ENCODE assay signal across 9 cellular contexts in the genomic region with DNA sequence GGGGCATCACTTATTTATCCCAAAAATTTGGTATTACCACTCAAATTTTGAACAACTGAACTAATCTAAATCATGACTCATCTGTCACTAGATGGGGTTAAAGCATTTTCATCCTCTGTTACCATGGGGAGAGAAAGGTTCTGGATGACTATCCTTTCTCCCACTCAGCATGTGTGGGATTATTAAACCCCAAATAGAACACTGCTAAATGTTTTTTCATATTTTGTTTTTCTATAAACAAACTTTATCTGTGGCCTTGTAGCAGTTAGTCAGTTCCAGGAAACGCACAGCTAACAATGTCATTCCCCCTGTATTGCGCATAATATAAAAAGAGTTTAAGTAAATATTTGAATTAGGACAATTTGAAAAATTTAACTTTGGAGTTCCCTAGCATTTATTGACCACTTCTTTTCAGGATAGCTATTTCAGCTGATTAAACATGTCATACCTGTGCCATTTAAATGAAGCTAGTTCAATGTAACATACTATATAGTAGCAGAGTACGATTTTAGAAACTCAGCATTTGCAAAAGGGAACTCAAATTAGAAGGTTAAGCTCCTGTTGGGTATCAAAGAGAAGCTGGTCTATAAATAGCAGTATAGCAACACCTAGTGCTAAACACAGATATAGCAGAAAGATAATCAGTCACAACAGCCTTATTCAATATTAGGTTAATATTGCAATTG. TPM values are rescaled to one million over a fixed set of nuclear protein-coding genes. Genes with fewer than 3 reads are reported as not detected.
DNase-seq lines count a peak whose midpoint lies in the region; ATAC-seq, FAIRE-seq and TF ChIP-seq lines count a peak whose summit lies in the region.
"Had no signal": no experiment of that assay in that cellular context is flagged by ENCODE, and none has a peak within 500 bp of the region (broad histone marks: within the 10 kb centered on the region; RNA-seq: fewer than 3 reads in every experiment).

No MANE protein-coding gene starts in this region.

- no peaks in the 10 kb centered on the region for H3K79me1 ChIP-seq in H9 (ENCODE audit: insufficient read depth, low read depth, low read length, poor library complexity, severe bottlenecking)

- H2BK20ac ChIP-seq in H9 (ENCODE audit: low read depth, low read length, poor library complexity, severe bottlenecking) = no peak overlapping the region

- TF ChIP-seq POLR2A in GM12891 (IDR thresholded peaks at IDR 0.05; ENCODE audit: low read depth, low read length) = no peak

- no peaks in the 10 kb centered on the region for H3K79me2 ChIP-seq in H9 (ENCODE audit: insufficient read depth, low read length)

- H3K27me3 Mint-ChIP-seq in H9 (ENCODE audit: low read depth) = no peaks in the 10 kb centered on the region
- H3K27me3 Mint-ChIP-seq in CD8-positive, alpha-beta memory T cell = peaks cover 0 to 22% of the 10 kb centered on the region in 2 donors

- no peak overlapping the region for H2AK5ac ChIP-seq in H9 (ENCODE audit: insufficient read length, low read length)

- no peak overlapping the region for H2BK12ac ChIP-seq in H9 (ENCODE audit: insufficient read length, low read depth, low read length)

- no peaks in the 10 kb centered on the region for H3K36me3 ChIP-seq in CD8-positive, alpha-beta memory T cell (ENCODE audit: insufficient read depth, low read length)
- H3K36me3 ChIP-seq: SJCRH30 had no signal

- H3K4me1 ChIP-seq in H9 (ENCODE audit: insufficient read depth, low read length) = 0 out of 2 replicates have a peak, but pooled peaks cover 4% of the 10 kb centered on the region
- H3K4me1 ChIP-seq in CD8-positive, alpha-beta memory T cell (ENCODE audit: insufficient read depth, low read length) = no peaks in the 10 kb centered on the region

- H3K18ac ChIP-seq in H9 (ENCODE audit: insufficient read length, low read depth, low read length) = no peak overlapping the region

- no peak overlapping the region for H2BK15ac ChIP-seq in H9 (ENCODE audit: low read depth, low read length)

- H4K5ac ChIP-seq in H9 (ENCODE audit: insufficient read length, low read depth, low read length) = no peak overlapping the region

- H3T11ph ChIP-seq in H9 (ENCODE audit: low read length) = no peak overlapping the region

- no peak overlapping the region for H3K4ac ChIP-seq in H9 (ENCODE audit: low read depth, low read length)

- H3K14ac ChIP-seq in H9 (ENCODE audit: insufficient read depth, low read length) = no peak overlapping the region

- ATAC-seq in activated CD4-positive, CD25-positive, alpha-beta regulatory T cell treated with anti-CD3 and anti-CD28 coated beads, Interleukin-2, amount 50 U/mL, for 24 hours = no peak

- H3K27me3 ChIP-seq in H9 (ENCODE audit: insufficient read depth, low read length) = no peaks in the 10 kb centered on the region
- no peaks in the 10 kb centered on the region for H3K27me3 ChIP-seq in CD8-positive, alpha-beta memory T cell (ENCODE audit: insufficient read depth, low read length, poor library complexity, severe bottlenecking)
- H3K27me3 ChIP-seq: SJCRH30 had no signal

- no peak overlapping the region for H3K23ac ChIP-seq in H9 (ENCODE audit: insufficient read length, low read depth, low read length)

- no peak overlapping the region for H4K91ac ChIP-seq in H9 (ENCODE audit: insufficient read length, low read depth, low read length)

- H3K36me3 Mint-ChIP-seq in H9 (ENCODE audit: insufficient read depth in 1 of 3, low read depth in 3 of 3) = no peaks in the 10 kb centered on the region
- H3K36me3 Mint-ChIP-seq in CD8-positive, alpha-beta memory T cell = no peaks in the 10 kb centered on the region

- no peaks in the 10 kb centered on the region for H3K9me3 Mint-ChIP-seq in H9
- no peaks in the 10 kb centered on the region for H3K9me3 Mint-ChIP-seq in CD8-positive, alpha-beta memory T cell

- no peak overlapping the region for H3K9ac ChIP-seq in H9 (ENCODE audit: extremely low read depth, insufficient read length, low read length)

- WGBS in H9 (ENCODE audit: extremely low coverage, insufficient read length, low lambda C conversion rate) = no CpG with 5 or more reads among the region's 3 CpGs

- CTCF ChIA-PET in CD8-positive, alpha-beta memory T cell (lab: Charles Lee) = interaction anchor here (0.7 kb wide), 1 partner anchor 62 kb away, joined by 3 read pairs; no protein-coding TSS in a partner anchor

- H3K4me1 Mint-ChIP-seq in H9 = peaks cover 14 to 15% of the 10 kb centered on the region in 2 experiments
- H3K4me1 Mint-ChIP-seq in CD8-positive, alpha-beta memory T cell = peaks cover 0 to 2% (median 1%) of the 10 kb centered on the region in 3 donors

- no peak overlapping the region for H4K8ac ChIP-seq in H9 (replicated peaks; ENCODE audit: insufficient read length, low read depth, low read length)

- no peak overlapping the region for H3K4me2 ChIP-seq in H9 (ENCODE audit: insufficient read depth, insufficient read length, low read length)

- H3K27ac ChIP-seq in H9 (ENCODE audit: insufficient read length, low read depth, low read length) = no peak overlapping the region
- no peak overlapping the region for H3K27ac ChIP-seq in CD8-positive, alpha-beta memory T cell (ENCODE audit: low read depth, low read length)
- H3K27ac ChIP-seq: SJCRH30 had no signal

- TF ChIP-seq CTCF in H9 (conservative IDR thresholded peaks at IDR 0.05) = peak; percentile 53
- peak; percentile 56 for TF ChIP-seq CTCF in epithelial cell of esophagus (IDR thresholded peaks at IDR 0.05; ENCODE audit: insufficient read depth, low read depth, low read length, missing control alignments)

- H2BK120ac ChIP-seq in H9 (ENCODE audit: low read depth, low read length, poor library complexity, severe bottlenecking) = no peak overlapping the region

- no peak overlapping the region for H3K4me3 ChIP-seq in epithelial cell of esophagus (ENCODE audit: low read length)
- H3K4me3 ChIP-seq in CD8-positive, alpha-beta memory T cell (ENCODE audit: low read length) = no peak overlapping the region
- H3K4me3 ChIP-seq: SJCRH30 had no signal

- H3K27ac Mint-ChIP-seq in H9 = no peak overlapping the region
- no peak overlapping the region for H3K27ac Mint-ChIP-seq in CD8-positive, alpha-beta memory T cell

- H3K4me3 Mint-ChIP-seq in H9 = no peak overlapping the region
- H3K4me3 Mint-ChIP-seq in CD8-positive, alpha-beta memory T cell = no peak overlapping the region

- H3K23me2 ChIP-seq in H9 (ENCODE audit: insufficient read length, low read depth, low read length, poor library complexity, severe bottlenecking) = no peaks in the 10 kb centered on the region

- no peak overlapping the region for H2BK5ac ChIP-seq in H9 (ENCODE audit: insufficient read length, low read length)

- no peak overlapping the region for H2AFZ ChIP-seq in H9 (ENCODE audit: low read length)

- no peaks in the 10 kb centered on the region for H4K20me1 ChIP-seq in H9 (ENCODE audit: control insufficient read depth, insufficient read depth, insufficient read length)

- POLR2A ChIA-PET in CD8-positive, alpha-beta memory T cell (lab: Charles Lee) = no interaction called here

- H3K9me3 ChIP-seq in H9 (ENCODE audit: control insufficient read depth, low read depth, low read length) = no peaks in the 10 kb centered on the region
- H3K9me3 ChIP-seq in CD8-positive, alpha-beta memory T cell (ENCODE audit: low read length) = no peaks in the 10 kb centered on the region
- H3K9me3 ChIP-seq: SJCRH30 had no signal

- FAIRE-seq in GM12891 (lab: Jason Lieb, UNC) = no peak

- H3K56ac ChIP-seq in H9 (ENCODE audit: insufficient read length, low read depth, low read length) = no peak overlapping the region

- DNase-seq in DMS53 treated with DMSO at 0.1 percent for 48 hours (lab: John Stamatoyannopoulos, UW; ENCODE audit: unreplicated experiment) (peak; percentile 26), H9 (no peak), NCI-H748 treated with DMSO at 0.1 percent for 48 hours (lab: John Stamatoyannopoulos, UW) (peak; percentile 10), epithelial cell of esophagus (ENCODE audit: low read depth) (peak; percentile 51), renal cortical epithelial cell (ENCODE audit: low read depth) (peak; percentile 56), GM12891 (ENCODE audit: insufficient read length, low spot score) (no peak)
- no peak for DNase-seq in CD8-positive, alpha-beta memory T cell

TF ChIP-seq in GM12891, 5 proteins besides CTCF, POLR2A, EP300 and RAD21:
- TF ChIP-seq PAX5 (IDR thresholded peaks at IDR 0.05; ENCODE audit: insufficient read depth, low read length, severe bottlenecking) = no peak
- no peak for TF ChIP-seq POLR2AphosphoS5 (IDR thresholded peaks at IDR 0.05; ENCODE audit: low read depth, low read length)
- TF ChIP-seq TAF1 (IDR thresholded peaks at IDR 0.05; ENCODE audit: low read depth, low read length) = no peak
- no peak for TF ChIP-seq SPI1 (IDR thresholded peaks at IDR 0.05; ENCODE audit: low read depth, low read length)
- TF ChIP-seq POU2F2 (IDR thresholded peaks at IDR 0.05; ENCODE audit: low read depth, low read length) = no peak

RNA-seq across cellular contexts. Expression of a gene that starts 9.2 kb away (rescaled TPM):
- total RNA-seq in H9 (2021) (not detected in 2 replicates), renal cortical epithelial cell (not detected in 2 replicates)
- not detected for total RNA-seq in CD8-positive, alpha-beta memory T cell
- polyA plus RNA-seq in CD8-positive, alpha-beta memory T cell = not detected
- polyA plus RNA-seq in GM12891 (2012; ENCODE audit: low read depth, missing spikeins) = not detected
- total RNA-seq: SJCRH30 had no signal

RNA-seq across cellular contexts. Expression of a gene that starts 23.6 kb away (rescaled TPM):
- total RNA-seq in H9 (2021) (1.5 and 1.8 TPM in 2 replicates), renal cortical epithelial cell (5.9 and 20.4 TPM in 2 replicates)
- 1 to 10 TPM in 1 of 2 experiments, under 1 TPM in 1; 0.59 to 1.3 TPM for total RNA-seq in CD8-positive, alpha-beta memory T cell
- polyA plus RNA-seq in CD8-positive, alpha-beta memory T cell = 14.5 TPM
- 1.5 TPM for polyA plus RNA-seq in GM12891 (2012; ENCODE audit: low read depth, missing spikeins)

Comparison
In these comparisons a context has a peak if more than half of its experiments do, and no peak if none do; other contexts are left out.
1. DNase-seq: peak in DMS53 treated with DMSO at 0.1 percent for 48 hours (single experiment), NCI-H748 treated with DMSO at 0.1 percent for 48 hours (single experiment), epithelial cell of esophagus (single experiment) and renal cortical epithelial cell (single experiment); none in H9 (single experiment), CD8-positive, alpha-beta memory T cell (0 of 5) and GM12891 (single experiment).